30 cellular contexts compared by ENCODE assay signal in the genomic region with DNA sequence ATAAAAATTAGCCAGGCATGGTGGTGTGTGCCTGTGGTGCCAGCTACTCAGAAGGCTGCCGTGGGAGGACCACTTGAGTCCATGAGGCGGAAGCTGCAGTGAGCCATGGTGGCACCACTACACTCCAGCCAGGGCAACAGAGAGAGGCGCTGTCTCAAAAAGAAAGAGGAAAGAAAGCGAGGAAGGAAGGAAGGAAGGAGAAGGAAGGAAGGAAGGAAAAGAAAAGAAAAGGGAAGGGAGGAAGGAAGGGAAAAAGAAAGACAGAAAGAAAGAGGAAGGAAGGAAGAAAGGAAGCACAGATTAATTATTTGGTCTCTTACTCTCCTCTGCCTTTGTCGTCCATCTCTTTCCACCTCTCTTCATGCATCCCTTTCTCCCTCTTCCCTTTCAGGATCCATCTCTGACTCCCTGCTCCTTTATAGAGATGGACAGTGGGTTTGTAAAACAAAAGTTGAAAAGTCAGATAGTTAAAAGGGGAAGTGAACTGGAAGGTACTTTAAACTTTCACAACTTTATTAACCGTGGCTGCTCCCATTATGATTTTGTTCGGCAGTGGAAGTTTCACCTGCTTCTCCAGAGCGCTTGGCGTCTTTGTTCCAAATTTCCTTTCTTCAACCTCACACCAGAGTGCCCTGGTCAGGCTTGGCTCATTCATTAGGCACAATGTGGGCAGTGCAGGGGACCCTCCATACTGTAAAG. TPM values are rescaled to one million over a fixed set of nuclear protein-coding genes. Genes with fewer than 3 reads are reported as not detected.
DNase-seq lines count a peak whose midpoint lies in the region; ATAC-seq and TF ChIP-seq lines count a peak whose summit lies in the region.
"Had no signal": no experiment of that assay in that cellular context is flagged by ENCODE, and none has a peak within 500 bp of the region (broad histone marks: within the 10 kb centered on the region; RNA-seq: fewer than 3 reads in every experiment).

No MANE protein-coding gene starts in this region.

- no peak overlapping the region for H3K4me3 ChIP-seq in neural progenitor cell
- H3K4me3 ChIP-seq: A549, colonic mucosa, esophagus muscularis mucosa had no signal

- H3F3A ChIP-seq in neural progenitor cell (ENCODE audit: low read depth) = no peaks in the 10 kb centered on the region

- no peak for DNase-seq in activated CD8-positive, alpha-beta memory T cell treated with anti-CD3 and anti-CD28 coated beads, Interleukin-2, amount 10 ng/mL, durations not matched to agents 7 days and 5 days
- no peak for DNase-seq in activated CD8-positive, alpha-beta memory T cell treated with anti-CD3 and anti-CD28 coated beads, Interleukin-2, amount 50 U/mL, for 48 hours
- DNase-seq in T-cell (no peak), neural progenitor cell (ENCODE audit: low spot score) (no peak), AG08395 (ENCODE audit: low spot score) (no peak)
- DNase-seq: activated CD4-positive, alpha-beta T cell treated with anti-CD3 and anti-CD28 coated beads, Interleukin-2, amount 50 U/mL, for 4 hours; activated naive CD4-positive, alpha-beta T cell treated with Interleukin-2 at 50 U/mL for 16 hours; amniotic stem cell; Calu3; colonic mucosa; endodermal cell; foreskin melanocyte; HCEC 1CT; left cardiac atrium; mammary epithelial cell; NCI-H1092 treated with DMSO at 0.1 percent for 48 hours; NCI-H1930; NCI-H226; NCI-H748 treated with DMSO at 0.1 percent for 48 hours; T1000 had no signal

- peaks cover 66% of the 10 kb centered on the region for H3K4me1 Mint-ChIP-seq in activated CD8-positive, alpha-beta memory T cell treated with anti-CD3 and anti-CD28 coated beads, Interleukin-2, amount 10 ng/mL, durations not matched to agents 7 days and 5 days
- H3K4me1 Mint-ChIP-seq in T-cell = peaks cover 11 to 49% (median 24%) of the 10 kb centered on the region in 3 donors
- H3K4me1 Mint-ChIP-seq in neural progenitor cell = peaks cover 8% of the 10 kb centered on the region
- H3K4me1 Mint-ChIP-seq: WTC11 had no signal

- no peak overlapping the region for H3K27ac ChIP-seq in neural progenitor cell
- H3K27ac ChIP-seq: A549, colonic mucosa, esophagus muscularis mucosa, RWPE1 had no signal

- no peaks in the 10 kb centered on the region for H3K36me3 ChIP-seq in neural progenitor cell
- H3K36me3 ChIP-seq: colonic mucosa, esophagus muscularis mucosa had no signal

- no peaks in the 10 kb centered on the region for H4K20me1 ChIP-seq in neural progenitor cell (ENCODE audit: low read depth)

- no peaks in the 10 kb centered on the region for H3K9me3 ChIP-seq in neural progenitor cell (ENCODE audit: low read depth)
- H3K9me3 ChIP-seq: A549, colonic mucosa, esophagus muscularis mucosa had no signal

- POLR2A ChIA-PET in T-cell (lab: Charles Lee) = no interaction called here

- no peak overlapping the region for H2AFZ ChIP-seq in neural progenitor cell (replicated peaks)

- peaks cover 36% of the 10 kb centered on the region for H3K36me3 Mint-ChIP-seq in activated CD8-positive, alpha-beta memory T cell treated with anti-CD3 and anti-CD28 coated beads, Interleukin-2, amount 10 ng/mL, durations not matched to agents 7 days and 5 days
- no peaks in the 10 kb centered on the region for H3K36me3 Mint-ChIP-seq in T-cell
- no peaks in the 10 kb centered on the region for H3K36me3 Mint-ChIP-seq in neural progenitor cell
- H3K36me3 Mint-ChIP-seq: WTC11 had no signal

- no peaks in the 10 kb centered on the region for H3K27me3 ChIP-seq in neural progenitor cell
- H3K27me3 ChIP-seq: colonic mucosa, esophagus muscularis mucosa had no signal

- H3K79me2 ChIP-seq in neural progenitor cell (ENCODE audit: low read depth) = no peaks in the 10 kb centered on the region

- H3K27me3 Mint-ChIP-seq in activated CD8-positive, alpha-beta memory T cell treated with anti-CD3 and anti-CD28 coated beads, Interleukin-2, amount 10 ng/mL, durations not matched to agents 7 days and 5 days = peaks cover 12% of the 10 kb centered on the region
- H3K27me3 Mint-ChIP-seq in T-cell (peaks cover 0 to 6% of the 10 kb centered on the region in 2 donors), neural progenitor cell (ENCODE audit: insufficient read depth, low read depth) (peaks cover 3% of the 10 kb centered on the region)

- no peak for ATAC-seq in activated CD8-positive, alpha-beta memory T cell treated with anti-CD3 and anti-CD28 coated beads, Interleukin-2, amount 10 ng/mL, durations not matched to agents 7 days and 5 days
- no peak for ATAC-seq in T-cell (replicated peaks in 1 of 4)
- no peak for ATAC-seq in HG02678 (IDR thresholded peaks at IDR 0.05; ENCODE audit: unreplicated experiment)
- no peak for ATAC-seq in HG02840 (IDR thresholded peaks at IDR 0.05; ENCODE audit: low FRiP score, unreplicated experiment)
- ATAC-seq: A549, left cardiac atrium, WTC11 had no signal

- peak overlapping the region; percentile 60 for H3K27ac Mint-ChIP-seq in activated CD8-positive, alpha-beta memory T cell treated with anti-CD3 and anti-CD28 coated beads, Interleukin-2, amount 10 ng/mL, durations not matched to agents 7 days and 5 days
- H3K27ac Mint-ChIP-seq in T-cell (peak overlapping the region in 1 of 2 donors; percentile 77), neural progenitor cell (no peak overlapping the region)
- H3K27ac Mint-ChIP-seq: endodermal cell, WTC11 had no signal

- peak overlapping the region; percentile 70 for H3K4me3 Mint-ChIP-seq in activated CD8-positive, alpha-beta memory T cell treated with anti-CD3 and anti-CD28 coated beads, Interleukin-2, amount 10 ng/mL, durations not matched to agents 7 days and 5 days
- peak overlapping the region; percentile 18 to 74 (median 38) for H3K4me3 Mint-ChIP-seq in T-cell
- H3K4me3 Mint-ChIP-seq in neural progenitor cell = peak overlapping the region; percentile 61
- H3K4me3 Mint-ChIP-seq: endodermal cell, WTC11 had no signal

- CTCF ChIA-PET in activated CD8-positive, alpha-beta memory T cell treated with anti-CD3 and anti-CD28 coated beads, Interleukin-2, amount 10 ng/mL, durations not matched to agents 7 days and 5 days (lab: Charles Lee) = interaction anchor here (1.6 kb wide), 1 partner anchor 16 kb away, joined by 6 read pairs; no protein-coding TSS in a partner anchor
- CTCF ChIA-PET in T-cell (lab: Charles Lee) = no interaction called here

- no peaks in the 10 kb centered on the region for H3K9me3 Mint-ChIP-seq in activated CD8-positive, alpha-beta memory T cell treated with anti-CD3 and anti-CD28 coated beads, Interleukin-2, amount 10 ng/mL, durations not matched to agents 7 days and 5 days (ENCODE audit: low read depth)
- H3K9me3 Mint-ChIP-seq in T-cell (no peaks in the 10 kb centered on the region), neural progenitor cell (no peaks in the 10 kb centered on the region)
- H3K9me3 Mint-ChIP-seq: endodermal cell, WTC11 had no signal

- H3K9ac ChIP-seq in neural progenitor cell = no peak overlapping the region

- H3K4me2 ChIP-seq in neural progenitor cell = no peak overlapping the region
- H3K4me2 ChIP-seq: A549 had no signal

- no peaks in the 10 kb centered on the region for H3K4me1 ChIP-seq in neural progenitor cell
- H3K4me1 ChIP-seq: A549, colonic mucosa, esophagus muscularis mucosa had no signal

- TF ChIP-seq CTCF in GM12873 (IDR thresholded peaks at IDR 0.05; ENCODE audit: insufficient read depth, low read depth, low read length, missing control alignments) = peak; percentile 38
- no peak for TF ChIP-seq CTCF in neural progenitor cell (IDR thresholded peaks at IDR 0.05)

RNA-seq across cellular contexts. Expression of a gene that starts 1.5 kb away (rescaled TPM):
- total RNA-seq in activated CD8-positive, alpha-beta memory T cell treated with anti-CD3 and anti-CD28 coated beads, Interleukin-2, amount 10 ng/mL, durations not matched to agents 7 days and 5 days = 100 to 1,000 TPM in 1 of 2 experiments, 10 to 100 TPM in 1; 74.4 to 143 TPM
- total RNA-seq in T-cell = 10 to 100 TPM in 3 of 5 donors, 1 to 10 TPM in 2; 6.9 to 25.8 (median 10.8) TPM
- not detected in 2 replicates for total RNA-seq in neural progenitor cell (ENCODE audit: low replicate concordance)
- total RNA-seq: bronchial epithelial cell, mammary epithelial cell, myocyte had no signal

RNA-seq across cellular contexts. Expression of a gene that starts 27.8 kb away (rescaled TPM):
- 10 to 100 TPM; 72.9 to 89.8 TPM for total RNA-seq in activated CD8-positive, alpha-beta memory T cell treated with anti-CD3 and anti-CD28 coated beads, Interleukin-2, amount 10 ng/mL, durations not matched to agents 7 days and 5 days
- 10 to 100 TPM in 4 of 5 donors, 1 to 10 TPM in 1; 4.2 to 28.1 (median 17.0) TPM for total RNA-seq in T-cell
- total RNA-seq in neural progenitor cell (ENCODE audit: low replicate concordance) = 4.7 and 6.6 TPM in 2 replicates
- total RNA-seq: bronchial epithelial cell, myocyte, temporal lobe had no signal

RNA-seq across cellular contexts. Expression of a gene that starts 49.0 kb away (rescaled TPM):
- total RNA-seq in activated CD8-positive, alpha-beta memory T cell treated with anti-CD3 and anti-CD28 coated beads, Interleukin-2, amount 10 ng/mL, durations not matched to agents 7 days and 5 days = 100 to 1,000 TPM; 189 to 228 TPM
- total RNA-seq in T-cell = 10 to 100 TPM; 23.4 to 44.1 (median 30.3) TPM
- 4.7 and 15.1 TPM in 2 replicates for total RNA-seq in neural progenitor cell (ENCODE audit: low replicate concordance)
- total RNA-seq: bronchial epithelial cell, myocyte had no signal

Comparison
In these comparisons a context has a peak if more than half of its experiments do, and no peak if none do; other contexts are left out.
1. RNA of a gene that starts 49.0 kb away (total RNA-seq): 189 to 228 TPM in activated CD8-positive, alpha-beta memory T cell treated with anti-CD3 and anti-CD28 coated beads, Interleukin-2, amount 10 ng/mL, durations not matched to agents 7 days and 5 days; 23.4 to 44.1 TPM in T-cell and 4.7 to 15.1 TPM in neural progenitor cell; every median in the first group is over 4 times any median in the second.
2. Peak in every context shown above with its lines, with median percentiles within 50 percentile points of each other: H3K4me3 Mint-ChIP-seq.